ENCODE assay signal across 17 cellular contexts in the genomic region with DNA sequence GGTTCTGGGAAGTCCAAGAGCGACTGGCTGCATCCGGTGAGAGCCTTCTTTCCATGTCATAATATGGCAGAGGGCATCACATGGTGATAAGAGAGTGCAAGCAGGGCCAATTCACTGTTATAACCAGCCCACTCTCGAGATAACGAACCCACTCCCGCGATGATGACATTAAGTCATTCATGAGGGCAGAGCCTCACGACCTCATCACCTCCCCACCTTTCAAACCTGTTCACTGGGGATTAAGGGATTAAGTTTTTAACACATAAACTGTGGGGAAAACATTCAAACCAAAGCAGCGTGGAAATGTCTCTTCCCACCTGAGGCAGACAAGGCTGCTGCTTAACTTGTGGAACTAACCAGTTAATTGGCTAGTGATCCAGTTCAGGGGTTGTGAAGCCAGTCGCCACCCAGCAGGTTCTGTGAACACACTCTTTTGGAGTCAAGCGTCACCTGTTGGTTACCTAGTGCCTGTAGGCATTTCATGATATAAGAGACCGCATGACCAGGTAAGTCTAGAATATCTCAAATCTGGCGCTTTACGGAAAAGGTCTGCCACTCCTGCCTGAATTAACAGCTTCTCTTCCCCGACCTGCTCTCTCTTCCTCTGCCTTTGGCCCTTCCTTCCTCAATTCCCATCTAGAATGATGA. TPM values are rescaled to one million over a fixed set of nuclear protein-coding genes. Genes with fewer than 3 reads are reported as not detected.
DNase-seq lines count a peak whose midpoint lies in the region; ATAC-seq and TF ChIP-seq lines count a peak whose summit lies in the region.
"Had no signal": no experiment of that assay in that cellular context is flagged by ENCODE, and none has a peak within 500 bp of the region (broad histone marks: within the 10 kb centered on the region; RNA-seq: fewer than 3 reads in every experiment).

No MANE protein-coding gene starts in this region.

- TF ChIP-seq CTCF in HEK293 (tag by site-specific recombination; IDR thresholded peaks at IDR 0.05) (no peak), brain (conservative IDR thresholded peaks at IDR 0.05) (no peak)

- CTCF ChIA-PET in HEK293 (lab: Yijun Ruan, JAX), result no interaction called here
- CTCF ChIA-PET in naive thymus-derived CD4-positive, alpha-beta T cell (lab: Charles Lee), result no interaction called here

- no peaks in the 10 kb centered on the region for H3K36me3 Mint-ChIP-seq in brain
- peaks cover 0 to 19% (median under 1%) of the 10 kb centered on the region in 5 donors for H3K36me3 Mint-ChIP-seq in naive thymus-derived CD4-positive, alpha-beta T cell

- H3K27ac Mint-ChIP-seq in brain, result peak overlapping the region in 4 of 5 experiments; percentile 21 to 89 (median 52)
- peak overlapping the region in 7 of 9 donors; percentile 57 to 81 (median 76) for H3K27ac Mint-ChIP-seq in naive thymus-derived CD4-positive, alpha-beta T cell
- H3K27ac Mint-ChIP-seq: H9 had no signal

- H3K4me1 Mint-ChIP-seq in brain, result peaks cover 50% of the 10 kb centered on the region
- peaks cover 10 to 80% (median 63%) of the 10 kb centered on the region in 7 donors for H3K4me1 Mint-ChIP-seq in naive thymus-derived CD4-positive, alpha-beta T cell

- no peak overlapping the region for H3K4me3 ChIP-seq in HEK293 (ENCODE audit: low read depth, low read length)
- no peak overlapping the region for H3K4me3 ChIP-seq in naive thymus-derived CD4-positive, alpha-beta T cell (ENCODE audit: low read length)
- H3K4me3 ChIP-seq: SJCRH30 had no signal

- H3K27me3 Mint-ChIP-seq in brain, result peaks cover 53% of the 10 kb centered on the region
- H3K27me3 Mint-ChIP-seq in naive thymus-derived CD4-positive, alpha-beta T cell, result no peaks in the 10 kb centered on the region

- peak overlapping the region in 2 of 5 experiments; percentile 31 to 33 for H3K4me3 Mint-ChIP-seq in brain
- H3K4me3 Mint-ChIP-seq in naive thymus-derived CD4-positive, alpha-beta T cell, result no peak overlapping the region

- no peaks in the 10 kb centered on the region for H3K9me3 ChIP-seq in HEK293 (ENCODE audit: control insufficient read depth, insufficient read depth, low read depth, low read length)
- no peaks in the 10 kb centered on the region for H3K9me3 ChIP-seq in naive thymus-derived CD4-positive, alpha-beta T cell (ENCODE audit: control insufficient read depth in 2 of 3, low read length in 3 of 3)
- H3K9me3 ChIP-seq: SJCRH30 had no signal

- intact Hi-C loops in naive thymus-derived CD4-positive, alpha-beta T cell (cut with micrococcal nuclease), result no loop called here

- POLR2A ChIA-PET in HEK293 (lab: Yijun Ruan, JAX), result no interaction called here
- POLR2A ChIA-PET in naive thymus-derived CD4-positive, alpha-beta T cell (lab: Charles Lee), result no interaction called here

- no peak overlapping the region for H3K27ac ChIP-seq in HEK293 (ENCODE audit: extremely low read depth, low read depth, low read length)
- no peak overlapping the region for H3K27ac ChIP-seq in naive thymus-derived CD4-positive, alpha-beta T cell (ENCODE audit: low read depth, low read length)
- H3K27ac ChIP-seq: C4-2B, SJCRH30 had no signal

- no peaks in the 10 kb centered on the region for H3K36me3 ChIP-seq in HEK293 (ENCODE audit: control insufficient read depth in 2 of 2, insufficient read depth in 1 of 2, low read length in 2 of 2)
- peaks cover 0 to 18% (median 0%) of the 10 kb centered on the region in 3 experiments for H3K36me3 ChIP-seq in naive thymus-derived CD4-positive, alpha-beta T cell (ENCODE audit: control insufficient read depth in 2 of 3, insufficient read depth in 3 of 3, low read length in 3 of 3)
- H3K36me3 ChIP-seq: SJCRH30 had no signal

- DNase-seq in NCI-H748 treated with DMSO at 0.1 percent for 48 hours (lab: John Stamatoyannopoulos, UW) (peak; percentile 19), NCI-H748 (lab: John Stamatoyannopoulos, UW; ENCODE audit: unreplicated experiment) (no peak), superior temporal gyrus (ENCODE audit: extremely low spot score) (no peak), activated gamma-delta T cell treated with Interleukin-2 at 50 U/mL for 16 hours (no peak), cerebellar nuclear complex (lab: John Stamatoyannopoulos, UW) (no peak)
- no peak for DNase-seq in naive thymus-derived CD4-positive, alpha-beta T cell
- DNase-seq: H9, IMR-90, Kasumi-1, MM.1S, NCI-H2107, PC-3, SJCRH30 had no signal

- H3K4me1 ChIP-seq in HEK293 (ENCODE audit: control insufficient read depth, insufficient read depth, low read length), result peaks cover 9% of the 10 kb centered on the region
- peaks cover 0 to 10% of the 10 kb centered on the region in 2 donors for H3K4me1 ChIP-seq in naive thymus-derived CD4-positive, alpha-beta T cell (ENCODE audit: control insufficient read depth in 2 of 2, insufficient read depth in 2 of 2, low read length in 2 of 2)

- H3K27me3 ChIP-seq in naive thymus-derived CD4-positive, alpha-beta T cell (ENCODE audit: control insufficient read depth in 2 of 2, insufficient read depth in 2 of 2, low read length in 2 of 2), result no peaks in the 10 kb centered on the region
- H3K27me3 ChIP-seq: SJCRH30 had no signal

- no peak for ATAC-seq in naive thymus-derived CD4-positive, alpha-beta T cell
- ATAC-seq: PC-3 had no signal

- no peaks in the 10 kb centered on the region for H3K9me3 Mint-ChIP-seq in brain
- H3K9me3 Mint-ChIP-seq in naive thymus-derived CD4-positive, alpha-beta T cell, result no peaks in the 10 kb centered on the region
- H3K9me3 Mint-ChIP-seq: H9 had no signal

TF ChIP-seq in HEK293, 187 proteins besides CTCF, POLR2A, EP300 and RAD21:
- TF ChIP-seq ZNF274 (IDR thresholded peaks at IDR 0.05; ENCODE audit: low read length), result no peak
- TF ChIP-seq ZNF274 (tag by site-specific recombination; IDR thresholded peaks at IDR 0.05; ENCODE audit: borderline replicate concordance), result no peak
- TF ChIP-seq ZFHX2 (tag by site-specific recombination; conservative IDR thresholded peaks at IDR 0.05), result 0 out of 2 replicates have a peak, but pooled peaks have one; percentile 14
- TF ChIP-seq SCRT1 (tag by site-specific recombination; IDR thresholded peaks at IDR 0.05; ENCODE audit: borderline replicate concordance), result no peak
- TF ChIP-seq ZNF501 (tag by site-specific recombination; IDR thresholded peaks at IDR 0.05), result no peak
- TF ChIP-seq KLF17 (tag by site-specific recombination; IDR thresholded peaks at IDR 0.05), result peak; percentile 62; the same call in 1 of the 2 replicates
- no peak for TF ChIP-seq ZNF785 (tag by site-specific recombination; IDR thresholded peaks at IDR 0.05)
- no peak for TF ChIP-seq ZNF664 (tag by site-specific recombination; IDR thresholded peaks at IDR 0.05)
- TF ChIP-seq ZSCAN16 (tag by site-specific recombination; IDR thresholded peaks at IDR 0.05), result no peak
- TF ChIP-seq ZNF132 (tag by site-specific recombination; IDR thresholded peaks at IDR 0.05; ENCODE audit: borderline replicate concordance), result no peak
- TF ChIP-seq EGR2 (tag by site-specific recombination; IDR thresholded peaks at IDR 0.05; ENCODE audit: low read depth), result peak; percentile 58; the same call in 1 of the 2 replicates
- TF ChIP-seq SCRT2 (tag by site-specific recombination; IDR thresholded peaks at IDR 0.05), result peak; percentile 75; the same call in 1 of the 2 replicates
- TF ChIP-seq HOXA7 (CRISPR knock-in tag; IDR thresholded peaks at IDR 0.05; ENCODE audit: borderline replicate concordance), result no peak
- TF ChIP-seq ZBTB17 (tag by site-specific recombination; IDR thresholded peaks at IDR 0.05), result no peak

RNA-seq across cellular contexts. Expression of gene EDAR, which starts 54.3 kb away (rescaled TPM):
- not detected for polyA plus RNA-seq in brain (ENCODE audit: insufficient read depth, low read depth, low replicate concordance)
- total RNA-seq in naive thymus-derived CD4-positive, alpha-beta T cell, result 10 to 100 TPM in 4 of 5 experiments, under 1 TPM in 1; 0.17 to 26.8 (median 21.6) TPM
- polyA plus RNA-seq in naive thymus-derived CD4-positive, alpha-beta T cell, result 10 to 100 TPM; 11.9 to 24.3 TPM
- total RNA-seq: H9, HT-29, IMR-90, SJCRH30 had no signal
- polyA plus RNA-seq: IMR-90 had no signal

Comparison
In these comparisons a context has a peak if more than half of its experiments do, and no peak if none do; other contexts are left out.
1. RNA of gene EDAR, which starts 54.3 kb away (polyA plus RNA-seq): 11.9 to 24.3 TPM in naive thymus-derived CD4-positive, alpha-beta T cell; not detected in brain (single experiment); every median in the first group is over 10 times any median in the second.